Comparison of ENCODE assay signal across 16 cellular contexts in the genomic region with DNA sequence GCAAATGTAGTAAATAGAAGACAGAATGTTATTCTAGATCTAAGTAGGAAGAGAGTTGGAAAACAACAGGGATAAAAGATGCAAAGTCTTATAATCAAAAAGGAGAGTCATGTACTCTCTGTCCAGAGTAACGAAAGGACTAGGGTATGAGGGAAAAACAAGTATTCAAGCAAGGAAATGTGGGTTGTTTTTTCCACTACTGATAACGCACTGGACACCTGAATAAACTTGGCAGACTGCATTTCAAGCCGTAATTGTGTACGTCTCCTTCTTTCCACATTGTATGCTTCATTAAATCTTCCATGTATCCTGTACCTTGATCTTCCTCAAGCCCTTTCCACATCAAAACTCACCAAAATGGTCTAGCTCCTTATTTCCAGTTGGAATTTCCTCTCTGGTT.
DNase-seq lines count a peak whose midpoint lies in the region; ATAC-seq, FAIRE-seq and TF ChIP-seq lines count a peak whose summit lies in the region.
"Had no signal": no experiment of that assay in that cellular context is flagged by ENCODE, and none has a peak within 500 bp of the region (broad histone marks: within the 10 kb centered on the region; RNA-seq: fewer than 3 reads in every experiment).

No MANE protein-coding gene starts in this region.

- no peak overlapping the region for H3K4me3 ChIP-seq in IMR-90 (ENCODE audit: insufficient read depth, low read depth, low read length)
- H3K4me3 ChIP-seq in mammary epithelial cell (replicated peaks in 1 of 3; ENCODE audit: insufficient read depth in 1 of 3, low read depth in 2 of 3, low read length in 3 of 3), result no peak overlapping the region
- no peak overlapping the region for H3K4me3 ChIP-seq in pancreas

- peaks cover 16% of the 10 kb centered on the region for H3K36me3 Mint-ChIP-seq in activated CD8-positive, alpha-beta T cell treated with anti-CD3 and anti-CD28 coated beads for 36 hours (ENCODE audit: low read depth)
- H3K36me3 Mint-ChIP-seq in activated CD8-positive, alpha-beta T cell treated with anti-CD3 and anti-CD28 coated beads, Interleukin-2, amount 10 ng/mL, durations not matched to agents 7 days and 5 days (ENCODE audit: low read depth), result peaks cover 8% of the 10 kb centered on the region
- H3K36me3 Mint-ChIP-seq in effector memory CD8-positive, alpha-beta T cell (ENCODE audit: insufficient read depth), result no peaks in the 10 kb centered on the region

- peak overlapping the region; percentile 76; the same call in 1 of the 2 replicates for H2AK5ac ChIP-seq in IMR-90 (ENCODE audit: low read depth, low read length)

- peak overlapping the region; percentile 65; the same call in 2 of the 3 replicates for H2BK15ac ChIP-seq in IMR-90 (ENCODE audit: low read depth, low read length)

- ATAC-seq in activated CD8-positive, alpha-beta T cell treated with anti-CD3 and anti-CD28 coated beads for 36 hours, result no peak
- ATAC-seq in activated CD8-positive, alpha-beta T cell treated with anti-CD3 and anti-CD28 coated beads, Interleukin-2, amount 10 ng/mL, durations not matched to agents 7 days and 5 days, result no peak
- no peak for ATAC-seq in IMR-90 (ENCODE audit: low read depth)
- ATAC-seq in pancreas, result peak; percentile 22 to 70 (median 51)
- ATAC-seq in effector memory CD8-positive, alpha-beta T cell (replicated peaks), result no peak
- ATAC-seq: HCT116, Right ventricle myocardium inferior had no signal

- 66% methylated on average over 3 of the region's 4 CpGs; no CpG with 5 or more reads in 1 of the 2 experiments for WGBS in IMR-90 (ENCODE audit: extremely low coverage in 2 of 2, insufficient read length in 1 of 2), 2 experiments
- WGBS in mammary epithelial cell (ENCODE audit: low coverage, missing lambda C conversion rate), result 98% methylated on average over 4 of the region's 4 CpGs
- WGBS in pancreas, 2 donors, result 41 to 43% methylated on average over 4 of the region's 4 CpGs

- H2BK120ac ChIP-seq in IMR-90 (ENCODE audit: low read depth, low read length), result peak overlapping the region; percentile 92

- H2BK20ac ChIP-seq in IMR-90 (ENCODE audit: low read depth, low read length), result peak overlapping the region; percentile 99

- H3K9me1 ChIP-seq in IMR-90 (ENCODE audit: insufficient read depth, low read length), result peaks cover 6% of the 10 kb centered on the region

- no peak for TF ChIP-seq RAD21 in IMR-90 (IDR thresholded peaks at IDR 0.05; ENCODE audit: low read length)

- peaks cover 0 to 7% of the 10 kb centered on the region in 2 experiments; a peak in 1 of 4 replicates for H3K79me1 ChIP-seq in IMR-90 (ENCODE audit: low read depth in 1 of 2, low read length in 2 of 2)

- peak overlapping the region; percentile 89 for H4K91ac ChIP-seq in IMR-90 (ENCODE audit: insufficient read depth, low read depth, low read length)

- no peak for TF ChIP-seq CTCF in activated CD8-positive, alpha-beta T cell treated with anti-CD3 and anti-CD28 coated beads for 36 hours (IDR thresholded peaks at IDR 0.05)
- TF ChIP-seq CTCF in IMR-90 (conservative IDR thresholded peaks at IDR 0.05; ENCODE audit: low read depth, low read length) (no peak), mammary epithelial cell (conservative IDR thresholded peaks at IDR 0.05 in 1 of 2, IDR thresholded peaks at IDR 0.05 in 1 of 2; ENCODE audit: extremely low read depth in 1 of 2, insufficient read depth in 1 of 2, low read depth in 1 of 2, low read length in 2 of 2) (no peak), pancreas (IDR thresholded peaks at IDR 0.05) (no peak), GM10266 (IDR thresholded peaks at IDR 0.05; ENCODE audit: control insufficient read depth, insufficient read depth, low read depth, missing control alignments) (no peak)

- H4K20me1 ChIP-seq in IMR-90 (ENCODE audit: insufficient read depth, low read length) (no peaks in the 10 kb centered on the region), mammary epithelial cell (ENCODE audit: insufficient read depth, low read length) (no peaks in the 10 kb centered on the region)

- peak overlapping the region; percentile 25 to 74; a peak in 3 of 4 replicates for H4K8ac ChIP-seq in IMR-90 (ENCODE audit: low read depth in 2 of 2, low read length in 2 of 2)

- peaks cover 14% of the 10 kb centered on the region for H3K4me1 Mint-ChIP-seq in activated CD8-positive, alpha-beta T cell treated with anti-CD3 and anti-CD28 coated beads for 36 hours (ENCODE audit: low read depth)
- H3K4me1 Mint-ChIP-seq in activated CD8-positive, alpha-beta T cell treated with anti-CD3 and anti-CD28 coated beads, Interleukin-2, amount 10 ng/mL, durations not matched to agents 7 days and 5 days (ENCODE audit: low read depth), result no peaks in the 10 kb centered on the region
- H3K4me1 Mint-ChIP-seq in effector memory CD8-positive, alpha-beta T cell (ENCODE audit: low read depth in 2 of 2), result peaks cover 6 to 22% of the 10 kb centered on the region in 2 donors

- H3K27me3 ChIP-seq in IMR-90 (ENCODE audit: control insufficient read depth, insufficient read depth, low read length), result no peaks in the 10 kb centered on the region
- H3K27me3 ChIP-seq in mammary epithelial cell (ENCODE audit: insufficient read depth, low read length), result no peaks in the 10 kb centered on the region
- H3K27me3 ChIP-seq in pancreas, result no peaks in the 10 kb centered on the region

- CTCF ChIA-PET in activated CD8-positive, alpha-beta T cell treated with anti-CD3 and anti-CD28 coated beads for 36 hours (lab: Charles Lee), result no interaction called here
- CTCF ChIA-PET in activated CD8-positive, alpha-beta T cell treated with anti-CD3 and anti-CD28 coated beads, Interleukin-2, amount 10 ng/mL, durations not matched to agents 7 days and 5 days (lab: Charles Lee), result no interaction called here
- CTCF ChIA-PET in IMR-90 (lab: Yijun Ruan, JAX), result interaction anchor here (0.6 to 1.1 kb wide), 4 partner anchors 89 to 992 kb away, joined by 3 to 5 read pairs (median 3); no protein-coding TSS in a partner anchor
- CTCF ChIA-PET in mammary epithelial cell (lab: Charles Lee; ENCODE audit: low non-redundant PET), result interaction anchor here (0.6 kb wide), 1 partner anchor 793 kb away, joined by 3 read pairs; no protein-coding TSS in a partner anchor

- H3K4me2 ChIP-seq in IMR-90 (ENCODE audit: low read depth, low read length) (no peak overlapping the region; the same call in 1 of the 2 replicates), mammary epithelial cell (ENCODE audit: insufficient read depth, low read depth, low read length) (peak overlapping the region; percentile 33)

- H3K36me3 ChIP-seq in IMR-90 (ENCODE audit: control insufficient read depth, insufficient read depth, low read length) (no peaks in the 10 kb centered on the region), mammary epithelial cell (ENCODE audit: insufficient read depth, low read length) (no peaks in the 10 kb centered on the region), pancreas (no peaks in the 10 kb centered on the region)

- H2BK5ac ChIP-seq in IMR-90 (ENCODE audit: low read depth, low read length, poor library complexity, severe bottlenecking), result peak overlapping the region; percentile 81

- POLR2A ChIA-PET in activated CD8-positive, alpha-beta T cell treated with anti-CD3 and anti-CD28 coated beads for 36 hours (lab: Charles Lee), result no interaction called here
- POLR2A ChIA-PET in activated CD8-positive, alpha-beta T cell treated with anti-CD3 and anti-CD28 coated beads, Interleukin-2, amount 10 ng/mL, durations not matched to agents 7 days and 5 days (lab: Charles Lee), result no interaction called here
- POLR2A ChIA-PET in IMR-90 (lab: Charles Lee; ENCODE audit: unreplicated experiment), result no interaction called here

- no peak overlapping the region for H2AK9ac ChIP-seq in IMR-90 (replicated peaks; ENCODE audit: low read depth, low read length, poor library complexity)

- peak overlapping the region; percentile 75 for H3K23ac ChIP-seq in IMR-90 (ENCODE audit: low read depth, low read length)

- no peak for DNase-seq in activated CD8-positive, alpha-beta T cell treated with anti-CD3 and anti-CD28 coated beads for 36 hours
- DNase-seq in activated CD8-positive, alpha-beta T cell treated with anti-CD3 and anti-CD28 coated beads, Interleukin-2, amount 10 ng/mL, durations not matched to agents 7 days and 5 days, result no peak
- DNase-seq in IMR-90 (no peak), mammary epithelial cell (no peak), pancreas (no peak), GM10266 (ENCODE audit: extremely low spot score) (no peak), NCI-H2107 (lab: John Stamatoyannopoulos, UW) (no peak)
- DNase-seq in effector memory CD8-positive, alpha-beta T cell, result no peak
- DNase-seq: AML-193, Caco-2, NCI-H1048, NCI-H1694 treated with DMSO at 0.1 percent for 48 hours had no signal

- intact Hi-C loops in activated CD8-positive, alpha-beta T cell treated with anti-CD3 and anti-CD28 coated beads for 36 hours (cut with micrococcal nuclease), result no loop called here
- intact Hi-C loops in IMR-90 (cut with micrococcal nuclease) (loop anchor here (5.0 to 10.0 kb wide), 2 partner anchors 413 to 1655 kb away; no protein-coding TSS in a partner anchor), mammary epithelial cell (cut with micrococcal nuclease) (no loop called here), pancreas (cut with DNase I) (no loop called here)

- H4K5ac ChIP-seq in IMR-90 (ENCODE audit: low read depth, low read length), result peak overlapping the region; percentile 40; the same call in 1 of the 2 replicates

- H3K4me1 ChIP-seq in IMR-90 (ENCODE audit: control insufficient read depth, insufficient read depth, low read length) (peaks cover 13% of the 10 kb centered on the region), mammary epithelial cell (ENCODE audit: insufficient read depth, low read length) (peaks cover 31% of the 10 kb centered on the region), pancreas (no peaks in the 10 kb centered on the region)
- H3K4me1 ChIP-seq: Caco-2 had no signal

- H3K9me3 ChIP-seq in IMR-90 (ENCODE audit: control insufficient read depth, insufficient read depth, low read length) (peaks cover 1% of the 10 kb centered on the region; the same call in 1 of the 2 replicates), mammary epithelial cell (replicated peaks; ENCODE audit: insufficient read depth, low read length) (peaks cover 2% of the 10 kb centered on the region), pancreas (no peaks in the 10 kb centered on the region)

- no peaks in the 10 kb centered on the region for H3K79me2 ChIP-seq in mammary epithelial cell (ENCODE audit: insufficient read depth, low read length)

- no peaks in the 10 kb centered on the region for H3K27me3 Mint-ChIP-seq in activated CD8-positive, alpha-beta T cell treated with anti-CD3 and anti-CD28 coated beads for 36 hours
- H3K27me3 Mint-ChIP-seq in activated CD8-positive, alpha-beta T cell treated with anti-CD3 and anti-CD28 coated beads, Interleukin-2, amount 10 ng/mL, durations not matched to agents 7 days and 5 days (ENCODE audit: low read depth), result no peaks in the 10 kb centered on the region
- no peaks in the 10 kb centered on the region for H3K27me3 Mint-ChIP-seq in effector memory CD8-positive, alpha-beta T cell

- H2AFZ ChIP-seq in IMR-90 (replicated peaks; ENCODE audit: low read length, poor library complexity), result no peak overlapping the region
- no peak overlapping the region for H2AFZ ChIP-seq in mammary epithelial cell (ENCODE audit: low read depth, low read length)

- dilution Hi-C loops in IMR-90 (cut with HindIII; ENCODE audit: low sequenced_read_pairs, unreplicated experiment) (no loop called here), mammary epithelial cell (cut with HindIII; ENCODE audit: low sequenced_read_pairs) (no loop called here)

- peak overlapping the region; percentile 73 for H3K14ac ChIP-seq in IMR-90 (replicated peaks; ENCODE audit: low read depth, low read length)

- no peak for TF ChIP-seq POLR2A in IMR-90 (IDR thresholded peaks at IDR 0.05; ENCODE audit: low read depth, low read length)

- H3K9me3 Mint-ChIP-seq in activated CD8-positive, alpha-beta T cell treated with anti-CD3 and anti-CD28 coated beads for 36 hours, result peaks cover 8% of the 10 kb centered on the region
- peaks cover 14% of the 10 kb centered on the region for H3K9me3 Mint-ChIP-seq in activated CD8-positive, alpha-beta T cell treated with anti-CD3 and anti-CD28 coated beads, Interleukin-2, amount 10 ng/mL, durations not matched to agents 7 days and 5 days (ENCODE audit: insufficient read depth)
- H3K9me3 Mint-ChIP-seq in effector memory CD8-positive, alpha-beta T cell, result peaks cover 0 to 5% of the 10 kb centered on the region in 2 donors

- in situ Hi-C loops in IMR-90 (cut with MboI; ENCODE audit: low sequenced_read_pairs), result no loop called here
- in situ Hi-C loops in mammary epithelial cell (cut with MboI; ENCODE audit: low sequenced_read_pairs in 2 of 2), result no loop called here

- H3K4ac ChIP-seq in IMR-90 (ENCODE audit: low read depth, low read length), result peak overlapping the region; percentile 65

- H3K4me3 Mint-ChIP-seq in activated CD8-positive, alpha-beta T cell treated with anti-CD3 and anti-CD28 coated beads for 36 hours, result no peak overlapping the region
- no peak overlapping the region for H3K4me3 Mint-ChIP-seq in activated CD8-positive, alpha-beta T cell treated with anti-CD3 and anti-CD28 coated beads, Interleukin-2, amount 10 ng/mL, durations not matched to agents 7 days and 5 days
- H3K4me3 Mint-ChIP-seq in effector memory CD8-positive, alpha-beta T cell, result no peak overlapping the region

- H3K56ac ChIP-seq in IMR-90 (ENCODE audit: extremely low read depth, insufficient read depth, low read length), result peak overlapping the region; percentile 45; the same call in 1 of the 2 replicates

- no peak for FAIRE-seq in pancreas (lab: Jason Lieb, UNC)
- FAIRE-seq: A204.1, GM12891 had no signal

- peak overlapping the region; percentile 78; the same call in 1 of the 2 replicates for H3K18ac ChIP-seq in IMR-90 (ENCODE audit: low read depth, low read length)

- H3K9ac ChIP-seq in IMR-90 (ENCODE audit: low read depth, low read length), result no peak overlapping the region
- H3K9ac ChIP-seq in mammary epithelial cell (ENCODE audit: insufficient read depth, low read length), result no peak overlapping the region

- no TSS peak for BruUV-seq in IMR-90 (replicated peaks; lab: Mats Ljungman, UMichigan)
- no TSS peak for BruUV-seq in mammary epithelial cell (replicated peaks; lab: Mats Ljungman, UMichigan)

- H3K27ac ChIP-seq in IMR-90 (ENCODE audit: insufficient read depth, low read length) (no peak overlapping the region), mammary epithelial cell (ENCODE audit: insufficient read depth, low read depth, low read length) (no peak overlapping the region), pancreas (no peak overlapping the region)

- peak overlapping the region; percentile 5 for H3K27ac Mint-ChIP-seq in activated CD8-positive, alpha-beta T cell treated with anti-CD3 and anti-CD28 coated beads for 36 hours
- no peak overlapping the region for H3K27ac Mint-ChIP-seq in activated CD8-positive, alpha-beta T cell treated with anti-CD3 and anti-CD28 coated beads, Interleukin-2, amount 10 ng/mL, durations not matched to agents 7 days and 5 days
- peak overlapping the region in 1 of 2 donors; percentile 39 for H3K27ac Mint-ChIP-seq in effector memory CD8-positive, alpha-beta T cell

Comparison
In these comparisons a context has a peak if more than half of its experiments do, and no peak if none do; other contexts are left out.
1. ATAC-seq: peak in pancreas (4 of 4); none in activated CD8-positive, alpha-beta T cell treated with anti-CD3 and anti-CD28 coated beads for 36 hours (single experiment), activated CD8-positive, alpha-beta T cell treated with anti-CD3 and anti-CD28 coated beads, Interleukin-2, amount 10 ng/mL, durations not matched to agents 7 days and 5 days (single experiment), IMR-90 (single experiment) and effector memory CD8-positive, alpha-beta T cell (single experiment).
2. CTCF ChIA-PET loops: an anchor here in IMR-90 (0.6 to 1.1 kb wide) and mammary epithelial cell (0.6 kb wide); none called in activated CD8-positive, alpha-beta T cell treated with anti-CD3 and anti-CD28 coated beads for 36 hours and activated CD8-positive, alpha-beta T cell treated with anti-CD3 and anti-CD28 coated beads, Interleukin-2, amount 10 ng/mL, durations not matched to agents 7 days and 5 days.